In the genomic region with DNA sequence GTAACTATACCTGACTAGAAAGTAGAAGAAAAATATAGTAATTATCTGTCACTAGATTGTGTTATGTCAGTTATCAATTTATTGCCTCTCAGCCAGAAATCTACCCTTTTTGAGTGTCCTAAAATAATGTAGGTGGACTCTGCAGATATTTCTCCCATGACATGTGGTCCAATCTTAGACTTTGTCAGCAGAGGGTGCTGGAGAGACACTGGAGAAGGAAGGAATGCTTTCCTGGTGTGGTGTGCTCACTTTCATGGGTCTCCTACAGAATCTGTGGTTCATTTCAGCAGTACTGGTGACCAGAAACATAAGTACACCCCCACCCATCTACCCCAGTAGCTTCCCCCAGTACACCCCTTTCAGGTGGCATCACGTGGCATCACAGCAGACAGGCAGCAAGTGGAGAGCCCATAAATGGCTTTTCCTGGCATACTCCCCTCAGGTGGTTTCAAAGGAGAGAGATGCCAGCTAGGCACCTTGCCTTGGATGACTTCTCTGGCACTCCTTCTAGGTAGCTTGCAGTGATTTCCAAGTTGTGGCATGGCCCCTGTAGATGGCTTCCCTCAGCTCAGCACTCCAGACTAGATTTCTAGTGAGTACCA, we compare ENCODE assay signal across 8 cellular contexts.
DNase-seq lines count a peak whose midpoint lies in the region; ATAC-seq, FAIRE-seq and TF ChIP-seq lines count a peak whose summit lies in the region.

No MANE protein-coding gene starts in this region.

- TF ChIP-seq CTCF in D721Med (IDR thresholded peaks at IDR 0.05; ENCODE audit: insufficient read depth, missing control alignments) = peak; percentile 68

- FAIRE-seq in D721Med (lab: Jason Lieb, UNC) = no peak

- DNase-seq in D721Med (ENCODE audit: insufficient read length, low spot score) (no peak), HT-29 (ENCODE audit: low spot score) (peak; percentile 44), UCSD-AML1 (lab: John Stamatoyannopoulos, UW; ENCODE audit: unreplicated experiment) (peak; percentile 14), left lobe of liver (ENCODE audit: low spot score) (no peak)
- DNase-seq in stimulated activated naive CD4-positive, alpha-beta T cell (lab: John Stamatoyannopoulos, UW) = no peak

- ATAC-seq in left lobe of liver = peak; percentile 71
- ATAC-seq in GM18870 (IDR thresholded peaks at IDR 0.05; ENCODE audit: unreplicated experiment) = no peak
- no peak for ATAC-seq in GM19035 (IDR thresholded peaks at IDR 0.05; ENCODE audit: unreplicated experiment)
- no peak for ATAC-seq in GM21381 (IDR thresholded peaks at IDR 0.05; ENCODE audit: unreplicated experiment)

Comparison
In these comparisons a context has a peak if more than half of its experiments do, and no peak if none do; other contexts are left out.
1. DNase-seq: peak in HT-29 (single experiment) and UCSD-AML1 (single experiment); none in D721Med (single experiment), left lobe of liver (single experiment) and stimulated activated naive CD4-positive, alpha-beta T cell (0 of 6).